In the genomic region with DNA sequence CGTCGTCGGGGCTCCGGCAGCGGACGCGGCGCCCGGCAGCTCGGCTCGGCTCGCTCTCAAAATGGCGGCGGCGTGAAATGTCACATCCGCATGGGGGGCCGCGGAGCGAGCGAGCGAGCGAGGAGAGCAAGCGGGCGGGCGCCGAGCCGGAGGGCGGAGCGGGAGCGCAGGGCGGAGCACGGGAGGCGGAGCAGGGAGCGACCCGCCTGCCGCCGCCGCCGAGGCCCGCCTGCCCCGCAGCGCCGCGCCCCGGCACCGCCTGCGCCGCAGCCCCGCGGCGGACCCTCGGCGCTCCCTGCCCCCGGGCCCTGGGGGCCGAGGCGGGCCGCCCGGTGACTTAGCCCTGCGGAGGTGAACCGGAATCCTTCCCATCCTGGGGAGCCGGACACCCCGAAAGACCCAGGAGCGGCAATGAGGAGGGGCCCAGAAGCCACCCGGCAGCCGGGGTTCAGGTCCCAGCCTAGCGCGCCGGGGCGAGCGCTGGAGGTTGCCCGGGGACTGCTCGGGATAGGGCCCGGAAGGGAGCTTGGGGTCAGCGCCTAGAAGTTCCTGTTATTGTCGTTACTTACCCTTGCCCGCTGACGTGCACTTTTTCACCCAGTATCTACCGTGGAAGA, we compare ENCODE assay signal across 8 cellular contexts. TPM values are rescaled to one million over a fixed set of nuclear protein-coding genes. Genes with fewer than 3 reads are reported as not detected.
DNase-seq lines count a peak whose midpoint lies in the region; ATAC-seq and TF ChIP-seq lines count a peak whose summit lies in the region.

Gene USP7 (minus strand): TSS at position 82 of the 617 bp plus-strand sequence. CDS start 621 bp downstream, outside the sequence.

- H3K27me3 Mint-ChIP-seq in CD4-positive, alpha-beta T cell, result no peaks in the 10 kb centered on the region
- H3K27me3 Mint-ChIP-seq in activated CD8-positive, alpha-beta T cell treated with anti-CD3 and anti-CD28 coated beads, Interleukin-2, amount 10 ng/mL, durations not matched to agents 7 days and 5 days (ENCODE audit: low read depth), result no peaks in the 10 kb centered on the region

- ATAC-seq in CD4-positive, alpha-beta T cell (ENCODE audit: poor library complexity), result peak; percentile 88
- ATAC-seq in GM19452 (IDR thresholded peaks at IDR 0.05; ENCODE audit: unreplicated experiment), result peak; percentile 79
- peak; percentile 47 for ATAC-seq in HG03575 (IDR thresholded peaks at IDR 0.05; ENCODE audit: extremely low read depth, insufficient number of reproducible peaks, low FRiP score, unreplicated experiment)
- ATAC-seq in activated CD8-positive, alpha-beta T cell treated with anti-CD3 and anti-CD28 coated beads, Interleukin-2, amount 10 ng/mL, durations not matched to agents 7 days and 5 days, result peak; percentile 93

- POLR2A ChIA-PET in CD4-positive, alpha-beta T cell (lab: Charles Lee), result interaction anchor here (0.5 to 1.8 kb wide), 9 partner anchors 13 to 1979 kb away, joined by 3 to 41 read pairs (median 4); partner anchors contain the start of genes CARHSP1, DEXI and HAPSTR1
- POLR2A ChIA-PET in activated CD8-positive, alpha-beta T cell treated with anti-CD3 and anti-CD28 coated beads, Interleukin-2, amount 10 ng/mL, durations not matched to agents 7 days and 5 days (lab: Charles Lee), result interaction anchor here (0.6 to 1.5 kb wide), 3 partner anchors 95 to 128 kb away, joined by 3 to 12 read pairs (median 6); partner anchors contain the start of genes CARHSP1 and HAPSTR1

- H3K4me3 Mint-ChIP-seq in CD4-positive, alpha-beta T cell, result peak within 1 kb of the TSS; percentile 97
- peak within 1 kb of the TSS; percentile 84 for H3K4me3 Mint-ChIP-seq in activated CD8-positive, alpha-beta T cell treated with anti-CD3 and anti-CD28 coated beads, Interleukin-2, amount 10 ng/mL, durations not matched to agents 7 days and 5 days

- peaks cover 11% of the 10 kb centered on the region for H3K36me3 Mint-ChIP-seq in CD4-positive, alpha-beta T cell (ENCODE audit: low read depth)
- peaks cover 14% of the 10 kb centered on the region for H3K36me3 Mint-ChIP-seq in activated CD8-positive, alpha-beta T cell treated with anti-CD3 and anti-CD28 coated beads, Interleukin-2, amount 10 ng/mL, durations not matched to agents 7 days and 5 days (ENCODE audit: low read depth)

- no peaks in the 10 kb centered on the region for H3K9me3 ChIP-seq in CD4-positive, alpha-beta T cell (ENCODE audit: control insufficient read depth, low read length)

- no peaks in the 10 kb centered on the region for H3K27me3 ChIP-seq in CD4-positive, alpha-beta T cell (ENCODE audit: control insufficient read depth, insufficient read depth, low read length)

- intact Hi-C loops in CD4-positive, alpha-beta T cell (cut with DNase I, micrococcal nuclease), result loop anchor here (1.0 to 5.0 kb wide), 9 partner anchors 27 to 1778 kb away; partner anchors contain the start of genes HAPSTR1 (in 1 of the 2), METTL22 (in 1 of the 2), NUBP1 (in 1 of the 2) and PMM2 (in 1 of the 2)

- CTCF ChIA-PET in CD4-positive, alpha-beta T cell (lab: Charles Lee), result interaction anchor here (0.7 to 1.6 kb wide), 2 partner anchors 27 to 127 kb away, joined by 3 to 10 read pairs; partner anchors contain the start of gene HAPSTR1
- CTCF ChIA-PET in activated CD8-positive, alpha-beta T cell treated with anti-CD3 and anti-CD28 coated beads, Interleukin-2, amount 10 ng/mL, durations not matched to agents 7 days and 5 days (lab: Charles Lee), result interaction anchor here (0.6 to 1.2 kb wide), 3 partner anchors 28 to 397 kb away, joined by 3 to 4 read pairs (median 4); no protein-coding TSS in a partner anchor

- no peaks in the 10 kb centered on the region for H3K9me3 Mint-ChIP-seq in CD4-positive, alpha-beta T cell
- no peaks in the 10 kb centered on the region for H3K9me3 Mint-ChIP-seq in activated CD8-positive, alpha-beta T cell treated with anti-CD3 and anti-CD28 coated beads, Interleukin-2, amount 10 ng/mL, durations not matched to agents 7 days and 5 days (ENCODE audit: insufficient read depth)

- DNase-seq in CD4-positive, alpha-beta T cell, result peak; percentile 85 to 94 (median 89)
- DNase-seq in NCI-H774 (lab: John Stamatoyannopoulos, UW) (peak; percentile 86), medulla oblongata (ENCODE audit: extremely low spot score) (peak; percentile 89)
- DNase-seq in activated CD8-positive, alpha-beta T cell treated with anti-CD3 and anti-CD28 coated beads, Interleukin-2, amount 10 ng/mL, durations not matched to agents 7 days and 5 days, result peak; percentile 94
- DNase-seq in effector CD4-positive, alpha-beta T cell, result peak; percentile 90
- peak; percentile 88 for DNase-seq in stimulated activated CD8-positive, alpha-beta memory T cell treated with anti-CD3 and anti-CD28 coated beads, Interleukin-12 subunit alpha, Interleukin-12 subunit beta, amount 100 ng/mL, for 1 hour (ENCODE audit: low read depth)

- no peak for TF ChIP-seq CTCF in CD4-positive, alpha-beta T cell (IDR thresholded peaks at IDR 0.05)

- peak within 1 kb of the TSS; percentile 94 for H3K27ac Mint-ChIP-seq in CD4-positive, alpha-beta T cell
- peak within 1 kb of the TSS; percentile 84 for H3K27ac Mint-ChIP-seq in activated CD8-positive, alpha-beta T cell treated with anti-CD3 and anti-CD28 coated beads, Interleukin-2, amount 10 ng/mL, durations not matched to agents 7 days and 5 days

- H3K4me1 Mint-ChIP-seq in CD4-positive, alpha-beta T cell (ENCODE audit: low read depth), result peaks cover 47% of the 10 kb centered on the region
- H3K4me1 Mint-ChIP-seq in activated CD8-positive, alpha-beta T cell treated with anti-CD3 and anti-CD28 coated beads, Interleukin-2, amount 10 ng/mL, durations not matched to agents 7 days and 5 days (ENCODE audit: low read depth), result peaks cover 38% of the 10 kb centered on the region

- H3K27ac ChIP-seq in CD4-positive, alpha-beta T cell (ENCODE audit: low read depth, low read length), result peak within 1 kb of the TSS; percentile 81

RNA-seq across cellular contexts. Expression of gene USP7, which starts in this region (rescaled TPM):
- 100 to 1,000 TPM; 259 to 268 TPM for total RNA-seq in CD4-positive, alpha-beta T cell
- total RNA-seq in activated CD8-positive, alpha-beta T cell treated with anti-CD3 and anti-CD28 coated beads, Interleukin-2, amount 10 ng/mL, durations not matched to agents 7 days and 5 days, result 100 to 1,000 TPM; 134 to 144 TPM

Comparison
In these comparisons a context has a peak if more than half of its experiments do, and no peak if none do; other contexts are left out.
1. Peak in every context shown above with its lines: DNase-seq, ATAC-seq and H3K27ac ChIP-seq.